ENCODE assay signal across 20 cellular contexts in the genomic region with DNA sequence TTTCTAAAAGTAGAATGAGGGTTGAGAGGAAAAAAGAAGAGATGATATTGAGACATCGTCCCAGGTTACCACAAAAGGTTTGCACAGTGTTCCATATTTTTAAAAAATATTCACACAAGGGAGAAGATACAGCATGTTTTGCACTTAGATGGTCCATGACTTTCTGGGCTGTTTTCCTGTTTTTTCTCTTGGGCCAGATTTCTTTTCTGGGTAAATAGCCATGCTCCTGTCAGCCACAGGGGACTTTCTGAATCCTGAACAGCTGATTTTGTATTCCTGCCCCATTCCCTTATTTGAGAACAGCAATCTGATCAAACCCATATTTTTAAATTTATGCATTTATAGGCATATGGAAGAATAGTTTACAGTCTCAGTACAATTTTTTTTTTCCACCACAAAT.
"Had no signal": no experiment of that assay in that cellular context is flagged by ENCODE, and none has a peak within 500 bp of the region (broad histone marks: within the 10 kb centered on the region; RNA-seq: fewer than 3 reads in every experiment).

No MANE protein-coding gene starts in this region.

- H3K27me3 ChIP-seq: breast epithelium, esophagus squamous epithelium, gastrocnemius medialis, heart right ventricle, left lung, transverse colon had no signal

- H2AFZ ChIP-seq: parathyroid adenoma had no signal

- H3K9me3 ChIP-seq: breast epithelium, esophagus squamous epithelium, gastrocnemius medialis, transverse colon had no signal

- DNase-seq: activated CD4-positive, alpha-beta T cell treated with anti-CD3 and anti-CD28 coated beads, Interleukin-2, amount 50 U/mL, for 4 hours; activated CD8-positive, alpha-beta memory T cell treated with anti-CD3 and anti-CD28 coated beads, Interleukin-2, amount 10 ng/mL, durations not matched to agents 7 days and 5 days; activated effector memory CD4-positive, alpha-beta T cell treated with anti-CD3 and anti-CD28 coated beads, Interleukin-2, amount 50 U/mL, for 16 hours; activated T-cell treated with anti-CD3 and anti-CD28 coated beads, Interleukin-2, amount 50 U/mL, for 4 hours; amygdala; esophagus squamous epithelium; gastrocnemius medialis; heart right ventricle; islet precursor cell; left lung; naive B cell; retina; small intestine; SW 1271; transverse colon had no signal

- H3K27me3 Mint-ChIP-seq: activated CD8-positive, alpha-beta memory T cell treated with anti-CD3 and anti-CD28 coated beads, Interleukin-2, amount 10 ng/mL, durations not matched to agents 7 days and 5 days had no signal

- H3K9me3 Mint-ChIP-seq: activated T-cell treated with anti-CD3 and anti-CD28 coated beads, Interleukin-2, amount 50 U/mL, for 4 hours had no signal

- H3K4me3 Mint-ChIP-seq: activated CD8-positive, alpha-beta memory T cell treated with anti-CD3 and anti-CD28 coated beads, Interleukin-2, amount 10 ng/mL, durations not matched to agents 7 days and 5 days; activated T-cell treated with anti-CD3 and anti-CD28 coated beads, Interleukin-2, amount 50 U/mL, for 4 hours; naive B cell; stimulated activated memory B cell treated with anti-CD40 and anti-IgM and Interleukin-4, amounts not matched to agents 10 μg/mL and 1 μg/mL and 100 μg/mL, for 72 hours; T-helper 2 cell treated with Interferon-gamma antibody and Interleukin-4, amounts not matched to agents 5 μg/mL and 100 μg/mL, for 36 hours had no signal

- H3K36me3 Mint-ChIP-seq: activated CD8-positive, alpha-beta memory T cell treated with anti-CD3 and anti-CD28 coated beads, Interleukin-2, amount 10 ng/mL, durations not matched to agents 7 days and 5 days; activated naive CD4-positive, alpha-beta T cell treated with anti-CD3 and anti-CD28 coated beads, Interleukin-2, amount 50 U/mL, for 72 hours; naive B cell; stimulated activated memory B cell treated with anti-CD40 and anti-IgM and Interleukin-4, amounts not matched to agents 10 μg/mL and 1 μg/mL and 100 μg/mL, for 72 hours had no signal

- H3K27ac ChIP-seq: breast epithelium, esophagus squamous epithelium, gastrocnemius medialis, heart right ventricle, left lung, parathyroid adenoma, transverse colon had no signal

- H3K9ac ChIP-seq: parathyroid adenoma had no signal

- H3K4me1 ChIP-seq: breast epithelium, esophagus squamous epithelium, gastrocnemius medialis, left lung, parathyroid adenoma had no signal

- H3K4me3 ChIP-seq: breast epithelium, esophagus squamous epithelium, gastrocnemius medialis, heart right ventricle, left lung, transverse colon had no signal

- H3K36me3 ChIP-seq: breast epithelium, left lung, transverse colon had no signal

- H3K27ac Mint-ChIP-seq: activated CD8-positive, alpha-beta memory T cell treated with anti-CD3 and anti-CD28 coated beads, Interleukin-2, amount 10 ng/mL, durations not matched to agents 7 days and 5 days; activated naive CD4-positive, alpha-beta T cell treated with anti-CD3 and anti-CD28 coated beads, Interleukin-2, amount 50 U/mL, for 72 hours; naive B cell; stimulated activated memory B cell treated with anti-CD40 and anti-IgM and Interleukin-4, amounts not matched to agents 10 μg/mL and 1 μg/mL and 100 μg/mL, for 72 hours; T-helper 2 cell treated with Interferon-gamma antibody and Interleukin-4, amounts not matched to agents 5 μg/mL and 100 μg/mL, for 36 hours had no signal

- H3K4me1 Mint-ChIP-seq: activated CD8-positive, alpha-beta memory T cell treated with anti-CD3 and anti-CD28 coated beads, Interleukin-2, amount 10 ng/mL, durations not matched to agents 7 days and 5 days; naive B cell; stimulated activated memory B cell treated with anti-CD40 and anti-IgM and Interleukin-4, amounts not matched to agents 10 μg/mL and 1 μg/mL and 100 μg/mL, for 72 hours had no signal

- H3K79me2 ChIP-seq: parathyroid adenoma had no signal
